16 cellular contexts compared by ENCODE assay signal in genomic region chr1:9152535-9152934, GRCh38. TPM values are rescaled to one million over a fixed set of nuclear protein-coding genes. Genes with fewer than 3 reads are reported as not detected.
DNase-seq lines count a peak whose midpoint lies in the region; ATAC-seq, FAIRE-seq and TF ChIP-seq lines count a peak whose summit lies in the region.
"Had no signal": no experiment of that assay in that cellular context is flagged by ENCODE, and none has a peak within 500 bp of the region (broad histone marks: within the 10 kb centered on the region; RNA-seq: fewer than 3 reads in every experiment).

No MANE protein-coding gene starts in this region.

- FAIRE-seq in GM12892 (lab: Jason Lieb, UNC) = no peak
- FAIRE-seq in small intestine (lab: Jason Lieb, UNC) = no peak

- no peak for ATAC-seq in Panc1
- no peak for ATAC-seq in gastrocnemius medialis
- ATAC-seq in HG02970 (IDR thresholded peaks at IDR 0.05; ENCODE audit: low FRiP score, unreplicated experiment) = no peak

- no peaks in the 10 kb centered on the region for H3K9me3 ChIP-seq in AG04450 (ENCODE audit: control insufficient read depth, insufficient read depth, low read length)
- no peaks in the 10 kb centered on the region for H3K9me3 ChIP-seq in Panc1 (ENCODE audit: control insufficient read depth, insufficient read depth, low read depth, low read length)
- no peaks in the 10 kb centered on the region for H3K9me3 ChIP-seq in gastrocnemius medialis
- no peaks in the 10 kb centered on the region for H3K9me3 ChIP-seq in small intestine (ENCODE audit: control insufficient read depth, low read depth)
- H3K9me3 ChIP-seq: Peyer's patch had no signal

- no peak overlapping the region for H3K4me3 ChIP-seq in AG04450 (ENCODE audit: low read depth, low read length)
- H3K4me3 ChIP-seq in Panc1 (ENCODE audit: low read depth in 2 of 2, low read length in 2 of 2) = no peak overlapping the region
- no peak overlapping the region for H3K4me3 ChIP-seq in fibroblast of mammary gland (ENCODE audit: control insufficient read depth, low read depth, low read length)
- H3K4me3 ChIP-seq in gastrocnemius medialis = no peak overlapping the region
- H3K4me3 ChIP-seq in small intestine (ENCODE audit: low read depth in 1 of 2, low read length in 2 of 2) = no peak overlapping the region
- H3K4me3 ChIP-seq: Peyer's patch had no signal

- H3K27ac ChIP-seq in AG04450 (ENCODE audit: low read depth, low read length) (peak overlapping the region; percentile 31), Panc1 (ENCODE audit: low read length) (peak overlapping the region; percentile 11; the same call in 1 of the 2 replicates), gastrocnemius medialis (peak overlapping the region; percentile 52 to 74 (median 64)), small intestine (ENCODE audit: low read depth in 1 of 2, low read length in 1 of 2) (no peak overlapping the region)

- CTCF ChIA-PET in AG04450 (lab: Charles Lee) (interaction anchor here (1.9 to 2.7 kb wide), 2 partner anchors 10 to 28 kb away, joined by 4 to 15 read pairs; no protein-coding TSS in a partner anchor), Panc1 (lab: Charles Lee) (no interaction called here)

- DNase-seq in AG04450 (ENCODE audit: low read depth, low spot score) = no peak
- DNase-seq in Panc1 (ENCODE audit: low read depth, low spot score) = no peak
- DNase-seq in fibroblast of mammary gland (ENCODE audit: low read depth) = peak; percentile 45
- no peak for DNase-seq in gastrocnemius medialis
- no peak for DNase-seq in GM12892 (ENCODE audit: insufficient read length)
- DNase-seq in small intestine = no peak
- DNase-seq: C1 segment of cervical spinal cord, DND-41, HCEC 1CT, KBM-7, NCI-H1105, NCI-H2081, NCI-H446 treated with DMSO at 0.1 percent for 48 hours, NCI-H69, Peyer's patch had no signal

- no TSS peak for BruUV-seq in Panc1 (replicated peaks; lab: Mats Ljungman, UMichigan)

- H3K4me1 ChIP-seq in Panc1 (ENCODE audit: control insufficient read depth, insufficient read depth, low read length) (no peaks in the 10 kb centered on the region; the same call in 1 of the 2 replicates), gastrocnemius medialis (peaks cover 11% of the 10 kb centered on the region in 2 donors), small intestine (ENCODE audit: control insufficient read depth in 2 of 2, insufficient read depth in 1 of 2, low read depth in 1 of 2, low read length in 1 of 2) (peaks cover 0 to 3% of the 10 kb centered on the region in 2 donors)
- H3K4me1 ChIP-seq: Peyer's patch had no signal

- H3K27me3 ChIP-seq in AG04450 (ENCODE audit: control insufficient read depth, insufficient read depth, low read length) (no peaks in the 10 kb centered on the region), Panc1 (ENCODE audit: control insufficient read depth, insufficient read depth, low read length) (no peaks in the 10 kb centered on the region), gastrocnemius medialis (no peaks in the 10 kb centered on the region), small intestine (ENCODE audit: control insufficient read depth in 2 of 2, insufficient read depth in 2 of 2, low read length in 2 of 2) (no peaks in the 10 kb centered on the region)
- H3K27me3 ChIP-seq: Peyer's patch had no signal

- TF ChIP-seq CTCF in AG04450 (IDR thresholded peaks at IDR 0.05; ENCODE audit: low read depth, low read length) (no peak), Panc1 (IDR thresholded peaks at IDR 0.05) (no peak), fibroblast of mammary gland (conservative IDR thresholded peaks at IDR 0.05; ENCODE audit: control insufficient read depth, insufficient read depth, low read depth, low read length) (no peak), gastrocnemius medialis (IDR thresholded peaks at IDR 0.05 in 4 of 5, conservative IDR thresholded peaks at IDR 0.05 in 1 of 5) (no peak)

- in situ Hi-C loops in Panc1 (cut with HindIII; ENCODE audit: low pct_unique_long_range_greater_than_20kb, low sequenced_read_pairs) (no loop called here), gastrocnemius medialis (cut with MboI; ENCODE audit: low sequenced_read_pairs in 4 of 4) (no loop called here)

- POLR2A ChIA-PET in AG04450 (lab: Yijun Ruan, JAX) (no interaction called here), Panc1 (lab: Charles Lee) (no interaction called here)

- H3K36me3 ChIP-seq in Panc1 (ENCODE audit: control insufficient read depth, insufficient read depth, low read length) (no peaks in the 10 kb centered on the region), gastrocnemius medialis (no peaks in the 10 kb centered on the region), small intestine (ENCODE audit: control insufficient read depth in 2 of 2, insufficient read depth in 2 of 2, low read length in 2 of 2) (no peaks in the 10 kb centered on the region)
- H3K36me3 ChIP-seq: Peyer's patch had no signal

- TF ChIP-seq POLR2A in gastrocnemius medialis (IDR thresholded peaks at IDR 0.05) (no peak), GM12892 (IDR thresholded peaks at IDR 0.05; ENCODE audit: low read depth, low read length) (no peak)

- intact Hi-C loops in Panc1 (cut with micrococcal nuclease; ENCODE audit: unreplicated experiment) (no loop called here), gastrocnemius medialis (cut with DNase I; ENCODE audit: low total_unique reads) (loop anchor here (5.0 kb wide), 1 partner anchor 55 kb away; no protein-coding TSS in a partner anchor)

- 86 to 91% (median 90%) methylated on average over 10 of the region's 10 CpGs for WGBS in small intestine, 3 donors

RNA-seq across cellular contexts. Expression of gene GPR157, which starts 23.6 kb away (rescaled TPM):
- polyA plus RNA-seq in AG04450 (2011; rRNA removed) = 1.1 TPM in 2 replicates
- polyA minus RNA-seq in AG04450 (2011; rRNA and poly(A)+ RNA removed) = 2.7 and 4.0 TPM in 2 replicates
- 19.8 TPM for total RNA-seq in Panc1 (2021; ENCODE audit: unreplicated experiment)
- 33.9 TPM for polyA plus RNA-seq in Panc1 (2012; ENCODE audit: insufficient read length)
- total RNA-seq in gastrocnemius medialis = 10 to 100 TPM; 12.9 to 38.1 (median 18.9) TPM
- polyA plus RNA-seq in GM12892 (2012; ENCODE audit: missing spikeins) = 7.4 TPM
- polyA plus RNA-seq in small intestine = 1 to 10 TPM; 1.1 to 2.2 (median 1.4) TPM

Comparison
In these comparisons a context has a peak if more than half of its experiments do, and no peak if none do; other contexts are left out.
1. H3K27ac ChIP-seq: peak in AG04450 (single experiment), Panc1 (single experiment) and gastrocnemius medialis (4 of 4); none in small intestine (0 of 2).